1 cellular context compared by ENCODE assay signal in the genomic region with DNA sequence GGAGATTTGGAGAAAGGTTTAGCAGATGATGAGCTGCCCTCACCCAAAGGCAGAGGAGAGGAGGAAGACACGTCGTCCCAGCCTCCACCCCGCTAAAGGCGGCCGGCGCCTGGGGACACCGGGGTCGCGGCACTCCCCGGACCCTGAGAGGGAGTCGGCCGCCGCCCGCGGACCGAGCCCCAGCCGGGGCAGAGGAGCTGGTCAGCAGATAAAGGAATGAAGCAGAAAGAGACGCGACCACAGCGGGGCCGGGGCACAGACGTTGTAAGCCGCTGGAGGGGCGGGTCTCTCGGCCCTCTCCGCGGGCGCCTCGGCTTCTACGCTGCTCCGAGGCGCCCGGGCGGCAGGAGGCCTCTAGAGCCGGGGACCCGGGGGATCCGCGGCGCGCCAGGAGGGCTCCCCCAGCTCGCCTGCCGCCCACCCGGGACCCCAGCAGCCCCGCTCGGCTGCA.
TF ChIP-seq lines count a peak whose summit lies in the region.

No MANE protein-coding gene starts in this region.

TF ChIP-seq in GM23338, 12 proteins besides CTCF, POLR2A, EP300 and RAD21 (continued from another document):
- TF ChIP-seq ZNF331 (CRISPR knock-in tag; IDR thresholded peaks at IDR 0.05; ENCODE audit: low read depth), result no peak
